9 cellular contexts compared by ENCODE assay signal in the genomic region with DNA sequence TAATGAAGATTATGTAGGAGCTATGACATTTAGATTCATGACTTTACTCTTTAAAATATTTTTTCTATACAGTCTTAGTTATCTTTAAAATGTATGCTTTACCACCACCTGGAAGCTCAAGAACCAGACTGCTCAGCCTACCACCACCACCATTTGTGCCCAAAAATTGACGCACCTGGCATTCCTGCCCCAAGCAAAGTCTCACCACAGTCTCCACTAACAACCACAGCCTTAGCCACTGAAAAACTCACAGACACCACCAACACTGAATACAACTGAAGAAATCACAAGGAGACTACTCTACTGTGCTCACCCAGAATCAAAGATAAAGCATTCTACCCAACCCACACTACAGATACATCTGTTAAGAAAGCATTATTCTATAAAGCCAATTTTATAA.
"Had no signal": no experiment of that assay in that cellular context is flagged by ENCODE, and none has a peak within 500 bp of the region (broad histone marks: within the 10 kb centered on the region; RNA-seq: fewer than 3 reads in every experiment).

No MANE protein-coding gene starts in this region.

- H2AFZ ChIP-seq: GM23248 had no signal

- DNase-seq: GM23248, GOT3, H9, HCEC 1CT, IMR-90, KBM-7 had no signal

- FAIRE-seq: H54, HepG2 had no signal

- H3K9ac ChIP-seq: GM23248 had no signal

- ATAC-seq: HepG2 had no signal

- H3K4me3 ChIP-seq: GM23248 had no signal

- H3K27ac ChIP-seq: GM23248, HL-60 had no signal
